Comparison of ENCODE assay signal across 1 cellular context in genomic region chr7:64308019-64308275, GRCh38.
TF ChIP-seq lines count a peak whose summit lies in the region.

No MANE protein-coding gene starts in this region.

TF ChIP-seq in GM12878, 131 proteins besides CTCF, POLR2A, EP300 and RAD21 (continued from another document):
- TF ChIP-seq USF1 (IDR thresholded peaks at IDR 0.05; ENCODE audit: borderline replicate concordance, extremely low read length, insufficient read depth, low read depth, low read length) (no peak), KDM1A (IDR thresholded peaks at IDR 0.05; ENCODE audit: borderline replicate concordance) (no peak), E4F1 (IDR thresholded peaks at IDR 0.05; ENCODE audit: borderline replicate concordance, partially characterized antibody) (no peak), NBN (IDR thresholded peaks at IDR 0.05) (no peak), CEBPZ (IDR thresholded peaks at IDR 0.05; ENCODE audit: low read depth, low read length) (no peak), ZNF24 (IDR thresholded peaks at IDR 0.05) (no peak), EGR1 (IDR thresholded peaks at IDR 0.05; ENCODE audit: borderline replicate concordance in 1 of 2, low read depth in 2 of 2, low read length in 2 of 2) (no peak), ZNF592 (IDR thresholded peaks at IDR 0.05) (no peak), CBX5 (IDR thresholded peaks at IDR 0.05; ENCODE audit: low read depth) (no peak), POU2F2 (IDR thresholded peaks at IDR 0.05; ENCODE audit: borderline replicate concordance, low read depth, low read length) (no peak), TCF12 (IDR thresholded peaks at IDR 0.05; ENCODE audit: low read depth, low read length) (no peak), ZZZ3 (IDR thresholded peaks at IDR 0.05; ENCODE audit: control insufficient read depth, insufficient read length, low read depth) (no peak), JUNB (IDR thresholded peaks at IDR 0.05) (no peak), HDGF (IDR thresholded peaks at IDR 0.05) (no peak)
TF ChIP-seq in GM12878: peak in this region for 0.
